ENCODE assay signal across 1 cellular context in the genomic region with DNA sequence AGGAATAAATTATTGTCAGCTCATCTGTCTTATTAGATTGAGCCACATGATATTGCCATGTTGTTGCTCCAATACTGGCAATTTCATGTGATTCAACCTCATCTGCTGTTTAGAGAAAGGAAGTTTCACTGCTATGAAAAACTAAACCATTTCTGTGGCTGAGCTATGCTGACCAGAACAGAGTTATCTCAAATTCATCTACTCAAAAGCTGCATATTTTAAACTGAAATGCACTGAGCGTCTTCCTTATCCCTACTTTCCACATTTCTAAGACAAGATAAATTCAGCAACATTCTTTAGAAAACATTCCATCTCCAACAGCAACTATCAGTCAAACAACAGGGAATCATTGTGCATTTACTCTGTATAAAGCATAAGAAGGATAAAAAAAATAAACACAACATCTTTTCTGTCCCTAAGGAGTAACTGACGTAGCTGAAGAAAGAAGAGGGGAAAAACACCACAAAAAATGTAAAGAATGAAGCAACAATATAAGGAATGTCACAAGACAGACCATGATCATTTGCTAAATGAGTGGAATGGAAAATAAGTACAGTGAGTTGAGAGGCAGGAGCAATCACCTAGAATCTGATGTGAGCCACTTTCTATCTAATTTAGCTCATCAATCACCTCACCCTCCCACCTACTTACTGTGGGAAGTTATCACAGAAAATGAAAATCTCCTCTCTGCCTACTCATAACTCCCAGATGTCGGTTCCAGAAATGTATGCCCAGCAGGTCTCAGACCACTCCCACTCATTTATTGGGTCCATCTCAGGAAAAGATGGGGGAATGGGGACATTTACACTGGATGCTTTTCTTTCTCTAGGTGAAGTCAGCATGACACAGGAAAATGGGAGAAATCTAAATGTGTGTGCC.
TF ChIP-seq lines count a peak whose summit lies in the region.

No MANE protein-coding gene starts in this region.

TF ChIP-seq in IMR-90, 13 proteins besides CTCF, POLR2A, EP300 and RAD21 (continued from another document):
- TF ChIP-seq ELK1 (IDR thresholded peaks at IDR 0.05; ENCODE audit: borderline replicate concordance, low read depth, low read length), result no peak
- no peak for TF ChIP-seq BHLHE40 (IDR thresholded peaks at IDR 0.05; ENCODE audit: low read depth, low read length)
- TF ChIP-seq MAZ (IDR thresholded peaks at IDR 0.05; ENCODE audit: borderline replicate concordance, low read depth, low read length), result no peak
